Comparison of ENCODE assay signal across 8 cellular contexts in genomic region chr9:76704601-76705204, GRCh38. TPM values are rescaled to one million over a fixed set of nuclear protein-coding genes. Genes with fewer than 3 reads are reported as not detected.
A peak's percentile ranks its signal among the peaks of the same experiment; 100 is the strongest.
DNase-seq lines count a peak whose midpoint lies in the region; ATAC-seq and TF ChIP-seq lines count a peak whose summit lies in the region.

No MANE protein-coding gene starts in this region.

- intact Hi-C loops in CD8-positive, alpha-beta T cell (cut with DNase I, micrococcal nuclease) = loop anchor here (1.0 to 10.0 kb wide), 6 partner anchors 257 to 1500 kb away; partner anchors contain the start of gene RFK (in 2 of the 2)

- no peak overlapping the region for H3K4me3 ChIP-seq in CD8-positive, alpha-beta T cell (ENCODE audit: low read depth, low read length)

- no peaks in the 10 kb centered on the region for H3K36me3 Mint-ChIP-seq in CD8-positive, alpha-beta T cell
- no peaks in the 10 kb centered on the region for H3K36me3 Mint-ChIP-seq in brain
- H3K36me3 Mint-ChIP-seq in stimulated activated naive B cell treated with anti-CD40 and anti-IgM and Interleukin-4, amounts not matched to agents 10 μg/mL and 1 μg/mL and 100 μg/mL, for 72 hours = no peaks in the 10 kb centered on the region

- H3K4me1 Mint-ChIP-seq in CD8-positive, alpha-beta T cell (ENCODE audit: low read depth) = peaks cover 4% of the 10 kb centered on the region
- H3K4me1 Mint-ChIP-seq in brain = peaks cover 43% of the 10 kb centered on the region
- H3K4me1 Mint-ChIP-seq in stimulated activated naive B cell treated with anti-CD40 and anti-IgM and Interleukin-4, amounts not matched to agents 10 μg/mL and 1 μg/mL and 100 μg/mL, for 72 hours = peaks cover 14 to 17% of the 10 kb centered on the region in 2 donors

- TF ChIP-seq CTCF in CD8-positive, alpha-beta T cell (IDR thresholded peaks at IDR 0.05) = peak; percentile 61
- peak; percentile 88 to 89 for TF ChIP-seq CTCF in brain (conservative IDR thresholded peaks at IDR 0.05)

- H3K27me3 ChIP-seq in CD8-positive, alpha-beta T cell (ENCODE audit: insufficient read depth, low read length) = peaks cover 3% of the 10 kb centered on the region

- no peak overlapping the region for H3K27ac Mint-ChIP-seq in CD8-positive, alpha-beta T cell
- H3K27ac Mint-ChIP-seq in brain = peak overlapping the region in 3 of 5 experiments; percentile 36 to 80 (median 44)
- H3K27ac Mint-ChIP-seq in stimulated activated naive B cell treated with anti-CD40 and anti-IgM and Interleukin-4, amounts not matched to agents 10 μg/mL and 1 μg/mL and 100 μg/mL, for 72 hours = peak overlapping the region; percentile 31

- no peak overlapping the region for H3K27ac ChIP-seq in CD8-positive, alpha-beta T cell (ENCODE audit: low read depth, low read length)

- DNase-seq in CD8-positive, alpha-beta T cell = peak in 1 of 7 experiments; percentile 7
- peak; percentile 72 for DNase-seq in HCEC 1CT
- peak; percentile 76 for DNase-seq in NCI-H460 (ENCODE audit: extremely low read depth, low read depth)
- peak; percentile 68 for DNase-seq in iPS-NIHi7 (ENCODE audit: extremely low spot score)
- DNase-seq in stimulated activated naive B cell treated with anti-CD40 and anti-IgM and Interleukin-4, amounts not matched to agents 10 μg/mL and 1 μg/mL and 100 μg/mL, for 72 hours = no peak
- no peak for DNase-seq in stimulated activated CD4-positive, alpha-beta T cell treated with anti-CD3 and anti-CD28 coated beads, Interleukin-1b, Interleukin-23, amount 100 ng/mL, for 48 hours

- no peaks in the 10 kb centered on the region for H3K4me1 ChIP-seq in CD8-positive, alpha-beta T cell (ENCODE audit: insufficient read depth, low read length)

- CTCF ChIA-PET in CD8-positive, alpha-beta T cell (lab: Charles Lee) = interaction anchor here (0.7 to 5.9 kb wide), 24 partner anchors 8 to 1503 kb away, joined by 3 to 50 read pairs (median 4); partner anchors contain the start of gene GCNT1

- peaks cover 27% of the 10 kb centered on the region for H3K27me3 Mint-ChIP-seq in CD8-positive, alpha-beta T cell (ENCODE audit: low read depth)
- peaks cover 13% of the 10 kb centered on the region for H3K27me3 Mint-ChIP-seq in brain
- peaks cover 20 to 28% of the 10 kb centered on the region in 2 donors for H3K27me3 Mint-ChIP-seq in stimulated activated naive B cell treated with anti-CD40 and anti-IgM and Interleukin-4, amounts not matched to agents 10 μg/mL and 1 μg/mL and 100 μg/mL, for 72 hours

- no peak for ATAC-seq in CD8-positive, alpha-beta T cell
- peak in 1 of 2 donors; percentile 27 for ATAC-seq in stimulated activated naive B cell treated with anti-CD40 and anti-IgM and Interleukin-4, amounts not matched to agents 10 μg/mL and 1 μg/mL and 100 μg/mL, for 72 hours (replicated peaks)
- ATAC-seq in HG03280 (IDR thresholded peaks at IDR 0.05; ENCODE audit: unreplicated experiment) = no peak

- no peaks in the 10 kb centered on the region for H3K9me3 ChIP-seq in CD8-positive, alpha-beta T cell (ENCODE audit: low read length)

- H3K4me3 Mint-ChIP-seq in CD8-positive, alpha-beta T cell = no peak overlapping the region
- H3K4me3 Mint-ChIP-seq in brain = peak overlapping the region in 1 of 5 experiments; percentile 39
- peak overlapping the region in 1 of 2 donors; percentile 13 for H3K4me3 Mint-ChIP-seq in stimulated activated naive B cell treated with anti-CD40 and anti-IgM and Interleukin-4, amounts not matched to agents 10 μg/mL and 1 μg/mL and 100 μg/mL, for 72 hours

- H3K36me3 ChIP-seq in CD8-positive, alpha-beta T cell (ENCODE audit: insufficient read depth, low read length) = no peaks in the 10 kb centered on the region

- H3K9me3 Mint-ChIP-seq in CD8-positive, alpha-beta T cell = no peaks in the 10 kb centered on the region
- H3K9me3 Mint-ChIP-seq in brain = peaks cover 0 to 5% (median 0%) of the 10 kb centered on the region in 5 experiments
- no peaks in the 10 kb centered on the region for H3K9me3 Mint-ChIP-seq in stimulated activated naive B cell treated with anti-CD40 and anti-IgM and Interleukin-4, amounts not matched to agents 10 μg/mL and 1 μg/mL and 100 μg/mL, for 72 hours

- POLR2A ChIA-PET in CD8-positive, alpha-beta T cell (lab: Charles Lee) = no interaction called here

RNA-seq across cellular contexts. Expression of gene PCA3, which starts 59.5 kb away (rescaled TPM):
- total RNA-seq in CD8-positive, alpha-beta T cell = not detected
- total RNA-seq in NCI-H460 (2014; rRNA removed; shearing (Covaris generic)) = not detected in 2 replicates
- polyA plus RNA-seq in NCI-H460 (2014; cell fraction: nucleus; rRNA removed) = not detected in 2 replicates
- polyA plus RNA-seq in brain (ENCODE audit: insufficient read depth, low read depth, low replicate concordance) = not detected

Comparison
In these comparisons a context has a peak if more than half of its experiments do, and no peak if none do; other contexts are left out.
1. DNase-seq: peak in HCEC 1CT (single experiment), NCI-H460 (single experiment) and iPS-NIHi7 (single experiment); none in stimulated activated naive B cell treated with anti-CD40 and anti-IgM and Interleukin-4, amounts not matched to agents 10 μg/mL and 1 μg/mL and 100 μg/mL, for 72 hours (single experiment) and stimulated activated CD4-positive, alpha-beta T cell treated with anti-CD3 and anti-CD28 coated beads, Interleukin-1b, Interleukin-23, amount 100 ng/mL, for 48 hours (single experiment).